In genomic region chrX:101237041-101237440, GRCh38 we compare ENCODE assay signal across 38 cellular contexts. TPM values are rescaled to one million over a fixed set of nuclear protein-coding genes. Genes with fewer than 3 reads are reported as not detected.
"Had no signal": no experiment of that assay in that cellular context is flagged by ENCODE, and none has a peak within 500 bp of the region (broad histone marks: within the 10 kb centered on the region; RNA-seq: fewer than 3 reads in every experiment).

No MANE protein-coding gene starts in this region.

- H3K4me1 ChIP-seq: ascending aorta, body of pancreas, breast epithelium had no signal

- DNase-seq: activated B cell treated with CpG ODN at 0.5 μM for 24 hours; activated CD4-positive, alpha-beta memory T cell treated with anti-CD3 and anti-CD28 coated beads, Interleukin-2, amount 10 ng/mL, durations not matched to agents 7 days and 5 days; activated CD4-positive, alpha-beta T cell treated with anti-CD3 and anti-CD28 coated beads for 4 hours; activated CD4-positive, alpha-beta T cell treated with anti-CD3 and anti-CD28 coated beads, Interleukin-2, amount 10 ng/mL, durations not matched to agents 24 days and 14 days; activated CD4-positive, alpha-beta T cell treated with anti-CD3 and anti-CD28 coated beads, Interleukin-2, amount 50 U/mL, for 48 hours; activated CD4-positive, CD25-positive, alpha-beta regulatory T cell treated with anti-CD3 and anti-CD28 coated beads, Interleukin-2, amount 50 U/mL, for 72 hours; activated CD8-positive, alpha-beta memory T cell treated with anti-CD3 and anti-CD28 coated beads for 24 hours; activated CD8-positive, alpha-beta memory T cell treated with anti-CD3 and anti-CD28 coated beads, Interleukin-2, amount 10 ng/mL, durations not matched to agents 7 days and 5 days; activated CD8-positive, alpha-beta memory T cell treated with anti-CD3 and anti-CD28 coated beads, Interleukin-2, amount 50 U/mL, for 48 hours; activated CD8-positive, alpha-beta T cell treated with anti-CD3 and anti-CD28 coated beads, Interleukin-2, amount 10 ng/mL, durations not matched to agents 7 days and 5 days; activated effector memory CD4-positive, alpha-beta T cell treated with Interleukin-2 at 50 U/mL for 16 hours; activated gamma-delta T cell; activated naive CD4-positive, alpha-beta T cell treated with anti-CD3 and anti-CD28 coated beads, Interleukin-2, amount 10 ng/mL, durations not matched to agents 7 days and 5 days; activated naive CD4-positive, alpha-beta T cell treated with Interleukin-2 at 50 U/mL for 16 hours; activated naive CD8-positive, alpha-beta T cell treated with anti-CD3 and anti-CD28 coated beads, Interleukin-2, amount 10 ng/mL, durations not matched to agents 7 days and 5 days; activated naive CD8-positive, alpha-beta T cell treated with anti-CD3 and anti-CD28 coated beads, Interleukin-2, amount 50 U/mL, for 24 hours; activated T-cell treated with anti-CD3 and anti-CD28 coated beads, Interleukin-2, amount 50 U/mL, for 24 hours; activated T-cell treated with anti-CD3 and anti-CD28 coated beads, Interleukin-2, amount 50 U/mL, for 48 hours; amygdala; anterior cingulate cortex; body of pancreas; brain microvascular endothelial cell; caudate nucleus; cerebellar nuclear complex; T-helper 1 cell; T-helper 2 cell; T-helper 9 cell had no signal

- H3K36me3 Mint-ChIP-seq: activated CD8-positive, alpha-beta memory T cell treated with anti-CD3 and anti-CD28 coated beads, Interleukin-2, amount 10 ng/mL, durations not matched to agents 7 days and 5 days; activated naive CD4-positive, alpha-beta T cell treated with anti-CD3 and anti-CD28 coated beads, Interleukin-2, amount 10 ng/mL, durations not matched to agents 7 days and 5 days; activated naive CD4-positive, alpha-beta T cell treated with anti-CD3 and anti-CD28 coated beads, Interleukin-2, amount 50 U/mL, for 24 hours; activated naive CD8-positive, alpha-beta T cell; activated naive CD8-positive, alpha-beta T cell treated with anti-CD3 and anti-CD28 coated beads, Interleukin-2, amount 10 ng/mL, durations not matched to agents 7 days and 5 days had no signal

- H3K4me1 Mint-ChIP-seq: activated B cell treated with CpG ODN at 0.5 μM for 24 hours; activated CD4-positive, alpha-beta memory T cell treated with anti-CD3 and anti-CD28 coated beads, Interleukin-2, amount 10 ng/mL, durations not matched to agents 7 days and 5 days; activated CD4-positive, alpha-beta T cell treated with anti-CD3 and anti-CD28 coated beads, Interleukin-2, amount 10 ng/mL, durations not matched to agents 24 days and 14 days; activated CD8-positive, alpha-beta memory T cell treated with anti-CD3 and anti-CD28 coated beads, Interleukin-2, amount 10 ng/mL, durations not matched to agents 7 days and 5 days; activated naive CD4-positive, alpha-beta T cell treated with anti-CD3 and anti-CD28 coated beads, Interleukin-2, amount 10 ng/mL, durations not matched to agents 7 days and 5 days; activated naive CD4-positive, alpha-beta T cell treated with anti-CD3 and anti-CD28 coated beads, Interleukin-2, amount 50 U/mL, for 24 hours; activated naive CD8-positive, alpha-beta T cell treated with anti-CD3 and anti-CD28 coated beads, Interleukin-2, amount 10 ng/mL, durations not matched to agents 7 days and 5 days; activated naive CD8-positive, alpha-beta T cell treated with anti-CD3 and anti-CD28 coated beads, Interleukin-2, amount 50 U/mL, for 24 hours; central memory CD8-positive, alpha-beta T cell had no signal

- H3K36me3 ChIP-seq: ascending aorta, breast epithelium, cardiac muscle cell had no signal

- H3K27me3 ChIP-seq: ascending aorta, body of pancreas, brain microvascular endothelial cell, cardiac muscle cell had no signal

- H3K9me3 ChIP-seq: ascending aorta, body of pancreas, breast epithelium had no signal

- FAIRE-seq: TTC549 had no signal

- H3K4me3 ChIP-seq: ascending aorta, body of pancreas, breast epithelium, cardiac muscle cell had no signal

- H3K27ac ChIP-seq: ascending aorta, body of pancreas, brain microvascular endothelial cell, breast epithelium, cardiac muscle cell, VCaP had no signal

- H3K27me3 Mint-ChIP-seq: activated B cell treated with CpG ODN at 0.5 μM for 24 hours; activated CD4-positive, alpha-beta memory T cell treated with anti-CD3 and anti-CD28 coated beads, Interleukin-2, amount 10 ng/mL, durations not matched to agents 7 days and 5 days; activated CD4-positive, alpha-beta T cell treated with anti-CD3 and anti-CD28 coated beads, Interleukin-2, amount 10 ng/mL, durations not matched to agents 24 days and 14 days; activated CD8-positive, alpha-beta memory T cell treated with anti-CD3 and anti-CD28 coated beads, Interleukin-2, amount 10 ng/mL, durations not matched to agents 7 days and 5 days; activated naive CD4-positive, alpha-beta T cell treated with anti-CD3 and anti-CD28 coated beads, Interleukin-2, amount 10 ng/mL, durations not matched to agents 7 days and 5 days; activated naive CD4-positive, alpha-beta T cell treated with anti-CD3 and anti-CD28 coated beads, Interleukin-2, amount 50 U/mL, for 24 hours; activated naive CD8-positive, alpha-beta T cell; activated naive CD8-positive, alpha-beta T cell treated with anti-CD3 and anti-CD28 coated beads, Interleukin-2, amount 10 ng/mL, durations not matched to agents 7 days and 5 days; activated naive CD8-positive, alpha-beta T cell treated with anti-CD3 and anti-CD28 coated beads, Interleukin-2, amount 50 U/mL, for 24 hours; central memory CD8-positive, alpha-beta T cell had no signal

- H3K4me3 Mint-ChIP-seq: activated B cell treated with CpG ODN at 0.5 μM for 24 hours; activated CD4-positive, alpha-beta memory T cell treated with anti-CD3 and anti-CD28 coated beads, Interleukin-2, amount 10 ng/mL, durations not matched to agents 7 days and 5 days; activated CD4-positive, alpha-beta T cell treated with anti-CD3 and anti-CD28 coated beads, Interleukin-2, amount 10 ng/mL, durations not matched to agents 24 days and 14 days; activated CD8-positive, alpha-beta memory T cell treated with anti-CD3 and anti-CD28 coated beads, Interleukin-2, amount 10 ng/mL, durations not matched to agents 7 days and 5 days; activated CD8-positive, alpha-beta T cell treated with anti-CD3 and anti-CD28 coated beads, Interleukin-2, amount 10 ng/mL, durations not matched to agents 7 days and 5 days; activated naive CD4-positive, alpha-beta T cell treated with anti-CD3 and anti-CD28 coated beads, Interleukin-2, amount 10 ng/mL, durations not matched to agents 7 days and 5 days; activated naive CD4-positive, alpha-beta T cell treated with anti-CD3 and anti-CD28 coated beads, Interleukin-2, amount 50 U/mL, for 24 hours; activated naive CD8-positive, alpha-beta T cell; activated naive CD8-positive, alpha-beta T cell treated with anti-CD3 and anti-CD28 coated beads, Interleukin-2, amount 10 ng/mL, durations not matched to agents 7 days and 5 days; activated naive CD8-positive, alpha-beta T cell treated with anti-CD3 and anti-CD28 coated beads, Interleukin-2, amount 50 U/mL, for 24 hours; activated T-cell treated with anti-CD3 and anti-CD28 coated beads, Interleukin-2, amount 50 U/mL, for 24 hours; central memory CD8-positive, alpha-beta T cell; T-helper 1 cell treated with Interleukin-12 subunit alpha and Interleukin-12 subunit beta and Interleukin-4 antibody, amounts not matched to agents 30 μg/mL and 1 μg/mL, for 36 hours; T-helper 2 cell treated with Interferon-gamma antibody and Interleukin-4, amounts not matched to agents 5 μg/mL and 100 μg/mL, for 36 hours had no signal

- H3K27ac Mint-ChIP-seq: activated B cell treated with CpG ODN at 0.5 μM for 24 hours; activated CD4-positive, alpha-beta memory T cell treated with anti-CD3 and anti-CD28 coated beads, Interleukin-2, amount 10 ng/mL, durations not matched to agents 7 days and 5 days; activated CD4-positive, alpha-beta T cell treated with anti-CD3 and anti-CD28 coated beads, Interleukin-2, amount 10 ng/mL, durations not matched to agents 24 days and 14 days; activated CD8-positive, alpha-beta memory T cell treated with anti-CD3 and anti-CD28 coated beads, Interleukin-2, amount 10 ng/mL, durations not matched to agents 7 days and 5 days; activated CD8-positive, alpha-beta T cell treated with anti-CD3 and anti-CD28 coated beads, Interleukin-2, amount 10 ng/mL, durations not matched to agents 7 days and 5 days; activated naive CD4-positive, alpha-beta T cell treated with anti-CD3 and anti-CD28 coated beads, Interleukin-2, amount 10 ng/mL, durations not matched to agents 7 days and 5 days; activated naive CD4-positive, alpha-beta T cell treated with anti-CD3 and anti-CD28 coated beads, Interleukin-2, amount 50 U/mL, for 24 hours; activated naive CD8-positive, alpha-beta T cell; activated naive CD8-positive, alpha-beta T cell treated with anti-CD3 and anti-CD28 coated beads, Interleukin-2, amount 10 ng/mL, durations not matched to agents 7 days and 5 days; activated naive CD8-positive, alpha-beta T cell treated with anti-CD3 and anti-CD28 coated beads, Interleukin-2, amount 50 U/mL, for 24 hours; activated T-cell treated with anti-CD3 and anti-CD28 coated beads, Interleukin-2, amount 50 U/mL, for 24 hours; activated T-helper 2 cell treated with anti-CD3 and anti-CD28 coated beads, Interferon-gamma antibody, Interleukin-2, Interleukin-4, amounts not matched to agents 10 μg/mL and 5 μg/mL and 100 μg/mL, durations not matched to agents 14 hours and 24 hours and 36 hours; T-helper 1 cell treated with Interleukin-12 subunit alpha and Interleukin-12 subunit beta and Interleukin-4 antibody, amounts not matched to agents 30 μg/mL and 1 μg/mL, for 36 hours; T-helper 2 cell treated with Interferon-gamma antibody and Interleukin-4, amounts not matched to agents 5 μg/mL and 100 μg/mL, for 36 hours had no signal

- ATAC-seq: activated CD8-positive, alpha-beta memory T cell treated with anti-CD3 and anti-CD28 coated beads, Interleukin-2, amount 10 ng/mL, durations not matched to agents 7 days and 5 days; activated CD8-positive, alpha-beta T cell treated with anti-CD3 and anti-CD28 coated beads, Interleukin-2, amount 10 ng/mL, durations not matched to agents 7 days and 5 days; activated naive CD8-positive, alpha-beta T cell treated with anti-CD3 and anti-CD28 coated beads, Interleukin-2, amount 50 U/mL, for 24 hours; body of pancreas had no signal

- H3K9me3 Mint-ChIP-seq: activated B cell treated with CpG ODN at 0.5 μM for 24 hours; activated CD4-positive, alpha-beta memory T cell treated with anti-CD3 and anti-CD28 coated beads, Interleukin-2, amount 10 ng/mL, durations not matched to agents 7 days and 5 days; activated CD4-positive, alpha-beta T cell treated with anti-CD3 and anti-CD28 coated beads, Interleukin-2, amount 10 ng/mL, durations not matched to agents 24 days and 14 days; activated naive CD4-positive, alpha-beta T cell treated with anti-CD3 and anti-CD28 coated beads, Interleukin-2, amount 10 ng/mL, durations not matched to agents 7 days and 5 days; activated naive CD4-positive, alpha-beta T cell treated with anti-CD3 and anti-CD28 coated beads, Interleukin-2, amount 50 U/mL, for 24 hours; activated naive CD8-positive, alpha-beta T cell treated with anti-CD3 and anti-CD28 coated beads, Interleukin-2, amount 10 ng/mL, durations not matched to agents 7 days and 5 days; activated naive CD8-positive, alpha-beta T cell treated with anti-CD3 and anti-CD28 coated beads, Interleukin-2, amount 50 U/mL, for 24 hours; activated T-cell treated with anti-CD3 and anti-CD28 coated beads, Interleukin-2, amount 50 U/mL, for 24 hours; activated T-helper 2 cell treated with anti-CD3 and anti-CD28 coated beads, Interferon-gamma antibody, Interleukin-2, Interleukin-4, amounts not matched to agents 10 μg/mL and 5 μg/mL and 100 μg/mL, durations not matched to agents 14 hours and 24 hours and 36 hours; central memory CD8-positive, alpha-beta T cell; T-helper 1 cell treated with Interleukin-12 subunit alpha and Interleukin-12 subunit beta and Interleukin-4 antibody, amounts not matched to agents 30 μg/mL and 1 μg/mL, for 36 hours; T-helper 2 cell treated with Interferon-gamma antibody and Interleukin-4, amounts not matched to agents 5 μg/mL and 100 μg/mL, for 36 hours had no signal

RNA-seq across cellular contexts. Expression of gene DRP2, which starts 17.5 kb away (rescaled TPM):
- total RNA-seq: body of pancreas had no signal

RNA-seq across cellular contexts. Expression of gene TAF7L, which starts 54.1 kb away (rescaled TPM):
- total RNA-seq: activated B cell treated with CpG ODN at 0.5 μM for 24 hours; activated CD4-positive, alpha-beta memory T cell treated with anti-CD3 and anti-CD28 coated beads, Interleukin-2, amount 10 ng/mL, durations not matched to agents 7 days and 5 days; activated naive CD8-positive, alpha-beta T cell treated with anti-CD3 and anti-CD28 coated beads, Interleukin-2, amount 10 ng/mL, durations not matched to agents 7 days and 5 days; ascending aorta; body of pancreas; cardiac muscle cell had no signal
